ENCODE assay signal across 20 cellular contexts in the genomic region with DNA sequence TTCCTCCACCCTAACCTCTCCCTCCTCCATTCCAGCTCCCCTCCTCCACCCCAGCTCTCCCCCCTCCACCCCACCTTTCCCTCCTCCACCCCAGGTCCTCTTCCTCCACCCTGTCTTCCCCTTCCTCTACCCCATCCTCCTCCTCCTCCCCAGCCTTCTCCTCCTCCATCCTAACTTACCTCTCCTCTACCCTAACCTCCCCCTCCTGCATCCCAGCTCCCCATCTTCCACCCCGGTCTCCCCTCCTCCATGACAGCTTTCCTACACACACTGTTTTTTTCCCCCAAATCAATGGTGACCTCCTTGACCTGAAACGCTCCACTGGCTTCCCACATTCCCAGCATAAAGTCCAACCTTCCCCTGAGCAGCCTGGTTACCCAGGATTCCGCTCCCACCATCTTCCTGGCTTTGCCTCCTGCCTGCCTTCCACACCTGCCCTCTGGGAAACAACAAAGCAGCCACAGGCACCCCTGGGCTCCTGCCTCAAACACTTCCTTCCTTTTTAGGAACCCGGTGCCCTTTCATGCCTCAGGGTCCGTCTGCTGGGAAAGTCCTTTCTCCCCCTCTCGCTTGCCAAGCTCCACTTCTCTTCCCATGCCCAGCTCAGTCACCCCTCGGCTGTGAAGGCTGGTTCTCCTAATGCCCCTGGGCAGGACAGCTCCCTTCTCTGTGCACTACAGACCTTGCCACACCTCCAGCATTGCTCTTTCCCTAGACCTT. TPM values are rescaled to one million over a fixed set of nuclear protein-coding genes. Genes with fewer than 3 reads are reported as not detected.
DNase-seq lines count a peak whose midpoint lies in the region; ATAC-seq, FAIRE-seq and TF ChIP-seq lines count a peak whose summit lies in the region.
"Had no signal": no experiment of that assay in that cellular context is flagged by ENCODE, and none has a peak within 500 bp of the region (broad histone marks: within the 10 kb centered on the region; RNA-seq: fewer than 3 reads in every experiment).

No MANE protein-coding gene starts in this region.

- POLR2A ChIA-PET in PC-9 (lab: Charles Lee; ENCODE audit: unreplicated experiment) = no interaction called here

- no peak overlapping the region for H3K4me3 ChIP-seq in PC-9
- H3K4me3 ChIP-seq: MG63, skin epidermis, tibial artery had no signal

- H3K4me1 ChIP-seq in PC-9 (replicated peaks; ENCODE audit: insufficient read depth) = peaks cover 11% of the 10 kb centered on the region; the same call in 1 of the 2 replicates

- peaks cover 10% of the 10 kb centered on the region; the same call in 1 of the 2 replicates for H3K27me3 ChIP-seq in PC-9 (ENCODE audit: insufficient read depth, low read depth)

- peaks cover 24% of the 10 kb centered on the region for H3K27me3 Mint-ChIP-seq in activated T-helper 1 cell treated with anti-CD3 and anti-CD28 coated beads, Interleukin-12 subunit alpha, Interleukin-12 subunit beta, Interleukin-2, Interleukin-4 antibody, amounts not matched to agents 30 ng/mL and 10 ng/mL and 1 ng/mL, durations not matched to agents 14 hours and 24 hours and 36 hours (ENCODE audit: insufficient read depth)
- peaks cover 37% of the 10 kb centered on the region for H3K27me3 Mint-ChIP-seq in nephron (ENCODE audit: low read depth)

- H3K4me2 ChIP-seq in PC-9 = no peak overlapping the region

- intact Hi-C loops in activated T-helper 1 cell treated with anti-CD3 and anti-CD28 coated beads, Interleukin-12 subunit alpha, Interleukin-12 subunit beta, Interleukin-2, Interleukin-4 antibody, amounts not matched to agents 30 ng/mL and 10 ng/mL and 1 ng/mL, durations not matched to agents 14 hours and 24 hours and 36 hours (cut with micrococcal nuclease) = no loop called here
- intact Hi-C loops in PC-9 (cut with micrococcal nuclease; ENCODE audit: unreplicated experiment) = no loop called here

- peaks cover 38% of the 10 kb centered on the region for H3K4me1 Mint-ChIP-seq in activated T-helper 1 cell treated with anti-CD3 and anti-CD28 coated beads, Interleukin-12 subunit alpha, Interleukin-12 subunit beta, Interleukin-2, Interleukin-4 antibody, amounts not matched to agents 30 ng/mL and 10 ng/mL and 1 ng/mL, durations not matched to agents 14 hours and 24 hours and 36 hours (ENCODE audit: low read depth)
- H3K4me1 Mint-ChIP-seq in nephron = peaks cover 21% of the 10 kb centered on the region

- H4K20me1 ChIP-seq in PC-9 (ENCODE audit: insufficient read depth) = no peaks in the 10 kb centered on the region

- H3K27ac ChIP-seq in PC-9 = no peak overlapping the region
- H3K27ac ChIP-seq: 22Rv1, skin epidermis, tibial artery had no signal

- no TSS peak for BruUV-seq in PC-9 (replicated peaks; lab: Mats Ljungman, UMichigan)

- no peak for TF ChIP-seq CTCF in nephron (IDR thresholded peaks at IDR 0.05; ENCODE audit: unreplicated experiment in 3 of 3)
- no peak for TF ChIP-seq CTCF in PC-9 (conservative IDR thresholded peaks at IDR 0.05)

- H3K9me3 Mint-ChIP-seq in activated T-helper 1 cell treated with anti-CD3 and anti-CD28 coated beads, Interleukin-12 subunit alpha, Interleukin-12 subunit beta, Interleukin-2, Interleukin-4 antibody, amounts not matched to agents 30 ng/mL and 10 ng/mL and 1 ng/mL, durations not matched to agents 14 hours and 24 hours and 36 hours = no peaks in the 10 kb centered on the region
- H3K9me3 Mint-ChIP-seq in nephron = peaks cover 2% of the 10 kb centered on the region
- H3K9me3 Mint-ChIP-seq: activated B cell treated with CpG ODN at 0.5 μM for 24 hours had no signal

- peak overlapping the region; percentile 56 for H3K4me3 Mint-ChIP-seq in activated T-helper 1 cell treated with anti-CD3 and anti-CD28 coated beads, Interleukin-12 subunit alpha, Interleukin-12 subunit beta, Interleukin-2, Interleukin-4 antibody, amounts not matched to agents 30 ng/mL and 10 ng/mL and 1 ng/mL, durations not matched to agents 14 hours and 24 hours and 36 hours
- H3K4me3 Mint-ChIP-seq in nephron = peak overlapping the region; percentile 22 to 86 (median 49)
- H3K4me3 Mint-ChIP-seq: activated B cell treated with CpG ODN at 0.5 μM for 24 hours had no signal

- peaks cover 7% of the 10 kb centered on the region; the same call in 1 of the 2 replicates for H3F3A ChIP-seq in PC-9 (ENCODE audit: insufficient read depth, low read depth)

- H2AFZ ChIP-seq in PC-9 = no peak overlapping the region

- H3K9me3 ChIP-seq in PC-9 (ENCODE audit: insufficient read depth, low read depth) = no peaks in the 10 kb centered on the region
- H3K9me3 ChIP-seq: MG63, tibial artery had no signal

- DNase-seq in NCI-H1417 (lab: John Stamatoyannopoulos, UW) = peak in 2 of 3 experiments; percentile 23 to 45
- no peak for DNase-seq in NCI-H1417 treated with DMSO at 0.1 percent for 48 hours (lab: John Stamatoyannopoulos, UW)
- no peak for DNase-seq in GM12891 (ENCODE audit: insufficient read length, low spot score)
- no peak for DNase-seq in activated T-helper 1 cell treated with anti-CD3 and anti-CD28 coated beads, Interleukin-12 subunit alpha, Interleukin-12 subunit beta, Interleukin-2, Interleukin-4 antibody, amounts not matched to agents 30 ng/mL and 10 ng/mL and 1 ng/mL, durations not matched to agents 14 hours and 24 hours and 36 hours (ENCODE audit: low spot score)
- no peak for DNase-seq in PC-9
- no peak for DNase-seq in midbrain (lab: John Stamatoyannopoulos, UW)
- DNase-seq: activated B cell treated with CpG ODN at 0.5 μM for 24 hours; activated CD8-positive, alpha-beta memory T cell treated with anti-CD3 and anti-CD28 coated beads, Interleukin-2, amount 50 U/mL, for 48 hours; C1 segment of cervical spinal cord; DMS53; effector memory CD4-positive, alpha-beta T cell; MG63; NCI-H2029 treated with DMSO at 0.1 percent for 48 hours; stimulated activated CD4-positive, alpha-beta T cell treated with anti-CD3 and anti-CD28 coated beads, Interleukin-4, amount 100 ng/mL, for 4 hours; SW 1271; tibial artery had no signal

- H3K36me3 ChIP-seq in PC-9 (ENCODE audit: low read depth) = no peaks in the 10 kb centered on the region
- H3K36me3 ChIP-seq: MG63, tibial artery had no signal

- H3K9me2 ChIP-seq in PC-9 (ENCODE audit: insufficient read depth) = no peaks in the 10 kb centered on the region

- no peak for TF ChIP-seq POLR2A in GM12891 (IDR thresholded peaks at IDR 0.05; ENCODE audit: low read depth, low read length)

- peaks cover 1% of the 10 kb centered on the region for H3K36me3 Mint-ChIP-seq in activated T-helper 1 cell treated with anti-CD3 and anti-CD28 coated beads, Interleukin-12 subunit alpha, Interleukin-12 subunit beta, Interleukin-2, Interleukin-4 antibody, amounts not matched to agents 30 ng/mL and 10 ng/mL and 1 ng/mL, durations not matched to agents 14 hours and 24 hours and 36 hours (ENCODE audit: low read depth)
- no peaks in the 10 kb centered on the region for H3K36me3 Mint-ChIP-seq in nephron (ENCODE audit: low read depth)

- H3K79me2 ChIP-seq in PC-9 (ENCODE audit: low read depth) = no peaks in the 10 kb centered on the region

- ATAC-seq in GM21825 (IDR thresholded peaks at IDR 0.05; ENCODE audit: unreplicated experiment) = no peak

- FAIRE-seq in GM12891 (lab: Jason Lieb, UNC) = no peak

- peak overlapping the region; percentile 4 for H3K27ac Mint-ChIP-seq in activated T-helper 1 cell treated with anti-CD3 and anti-CD28 coated beads, Interleukin-12 subunit alpha, Interleukin-12 subunit beta, Interleukin-2, Interleukin-4 antibody, amounts not matched to agents 30 ng/mL and 10 ng/mL and 1 ng/mL, durations not matched to agents 14 hours and 24 hours and 36 hours
- peak overlapping the region in 2 of 3 experiments; percentile 43 to 90 for H3K27ac Mint-ChIP-seq in nephron

- CTCF ChIA-PET in PC-9 (lab: Charles Lee) = no interaction called here

TF ChIP-seq in GM12891, 5 proteins besides CTCF, POLR2A, EP300 and RAD21:
- TF ChIP-seq POU2F2 (IDR thresholded peaks at IDR 0.05; ENCODE audit: low read depth, low read length) = no peak
- TF ChIP-seq SPI1 (IDR thresholded peaks at IDR 0.05; ENCODE audit: low read depth, low read length) = 0 out of 2 replicates have a peak, but pooled peaks have one; percentile 9

RNA-seq across cellular contexts. Expression of gene RGS9, which starts 2.0 kb away (rescaled TPM):
- 4.9 TPM for polyA plus RNA-seq in GM12891 (2012; ENCODE audit: low read depth, missing spikeins)
- 1.1 and 1.8 TPM in 2 replicates for total RNA-seq in activated T-helper 1 cell treated with anti-CD3 and anti-CD28 coated beads, Interleukin-12 subunit alpha, Interleukin-12 subunit beta, Interleukin-2, Interleukin-4 antibody, amounts not matched to agents 30 ng/mL and 10 ng/mL and 1 ng/mL, durations not matched to agents 14 hours and 24 hours and 36 hours
- 5.7 and 6.1 TPM in 2 replicates for total RNA-seq in PC-9 (2021)

Comparison
In these comparisons a context has a peak if more than half of its experiments do, and no peak if none do; other contexts are left out.
1. DNase-seq: peak in NCI-H1417 (2 of 3); none in NCI-H1417 treated with DMSO at 0.1 percent for 48 hours (single experiment), GM12891 (single experiment), activated T-helper 1 cell treated with anti-CD3 and anti-CD28 coated beads, Interleukin-12 subunit alpha, Interleukin-12 subunit beta, Interleukin-2, Interleukin-4 antibody, amounts not matched to agents 30 ng/mL and 10 ng/mL and 1 ng/mL, durations not matched to agents 14 hours and 24 hours and 36 hours (single experiment), PC-9 (0 of 2) and midbrain (single experiment).